Comparison of ENCODE assay signal across 11 cellular contexts in genomic region chr10:110841767-110842267, GRCh38. TPM values are rescaled to one million over a fixed set of nuclear protein-coding genes. Genes with fewer than 3 reads are reported as not detected.
A peak's percentile ranks its signal among the peaks of the same experiment; 100 is the strongest.
DNase-seq lines count a peak whose midpoint lies in the region; ATAC-seq and TF ChIP-seq lines count a peak whose summit lies in the region.
"Had no signal": no experiment of that assay in that cellular context is flagged by ENCODE, and none has a peak within 500 bp of the region (broad histone marks: within the 10 kb centered on the region; RNA-seq: fewer than 3 reads in every experiment).

No MANE protein-coding gene starts in this region.

- no peaks in the 10 kb centered on the region for H3K27me3 Mint-ChIP-seq in activated naive CD8-positive, alpha-beta T cell treated with anti-CD3 and anti-CD28 coated beads, Interleukin-2, amount 10 ng/mL, durations not matched to agents 7 days and 5 days
- peaks cover 12% of the 10 kb centered on the region for H3K27me3 Mint-ChIP-seq in endothelial cell (ENCODE audit: unreplicated experiment)

- intact Hi-C loops in testis (cut with DNase I; ENCODE audit: low total_unique reads), result no loop called here

- peaks cover 63% of the 10 kb centered on the region for H3K4me1 ChIP-seq in testis

- peaks cover 38% of the 10 kb centered on the region for H3K4me1 Mint-ChIP-seq in activated naive CD8-positive, alpha-beta T cell treated with anti-CD3 and anti-CD28 coated beads, Interleukin-2, amount 10 ng/mL, durations not matched to agents 7 days and 5 days
- peaks cover 20% of the 10 kb centered on the region for H3K4me1 Mint-ChIP-seq in endothelial cell (ENCODE audit: unreplicated experiment)

- POLR2A ChIA-PET in activated naive CD8-positive, alpha-beta T cell treated with anti-CD3 and anti-CD28 coated beads, Interleukin-2, amount 10 ng/mL, durations not matched to agents 7 days and 5 days (lab: Charles Lee), result interaction anchor here (0.6 to 3.4 kb wide), 5 partner anchors 18 to 49 kb away, joined by 3 to 21 read pairs (median 8); no protein-coding TSS in a partner anchor

- no peak for DNase-seq in activated naive CD8-positive, alpha-beta T cell treated with anti-CD3 and anti-CD28 coated beads, Interleukin-2, amount 10 ng/mL, durations not matched to agents 7 days and 5 days
- DNase-seq in NOMO-1 (lab: John Stamatoyannopoulos, UW; ENCODE audit: unreplicated experiment in 2 of 2) (no peak), endothelial cell (ENCODE audit: low spot score) (no peak), testis (no peak), KG1 (lab: John Stamatoyannopoulos, UW) (no peak)
- DNase-seq: activated T-cell treated with anti-CD3 and anti-CD28 coated beads, Interleukin-2, amount 50 U/mL, for 1 hour; NCI-H345 had no signal

- H3K36me3 ChIP-seq in testis (ENCODE audit: low read depth, missing control alignments), result no peaks in the 10 kb centered on the region
- H3K36me3 ChIP-seq: thoracic aorta had no signal

- WGBS in testis, 2 donors, result 87 to 95% methylated on average over 9 of the region's 9 CpGs

- H3K9me3 Mint-ChIP-seq in activated naive CD8-positive, alpha-beta T cell treated with anti-CD3 and anti-CD28 coated beads, Interleukin-2, amount 10 ng/mL, durations not matched to agents 7 days and 5 days, result peaks cover 1% of the 10 kb centered on the region
- no peaks in the 10 kb centered on the region for H3K9me3 Mint-ChIP-seq in endothelial cell (ENCODE audit: unreplicated experiment)

- no peaks in the 10 kb centered on the region for H3K27me3 ChIP-seq in testis

- ATAC-seq in GM19324 (IDR thresholded peaks at IDR 0.05; ENCODE audit: low FRiP score, unreplicated experiment) (peak; percentile 75), HG03039 (IDR thresholded peaks at IDR 0.05; ENCODE audit: unreplicated experiment) (peak; percentile 69)
- ATAC-seq in activated naive CD8-positive, alpha-beta T cell treated with anti-CD3 and anti-CD28 coated beads, Interleukin-2, amount 10 ng/mL, durations not matched to agents 7 days and 5 days (ENCODE audit: low read depth), result no peak

- H3K36me3 Mint-ChIP-seq in activated naive CD8-positive, alpha-beta T cell treated with anti-CD3 and anti-CD28 coated beads, Interleukin-2, amount 10 ng/mL, durations not matched to agents 7 days and 5 days, result no peaks in the 10 kb centered on the region
- no peaks in the 10 kb centered on the region for H3K36me3 Mint-ChIP-seq in endothelial cell (ENCODE audit: low read depth, unreplicated experiment)

- no peak overlapping the region for H3K4me3 Mint-ChIP-seq in activated naive CD8-positive, alpha-beta T cell treated with anti-CD3 and anti-CD28 coated beads, Interleukin-2, amount 10 ng/mL, durations not matched to agents 7 days and 5 days
- H3K4me3 Mint-ChIP-seq in endothelial cell (ENCODE audit: unreplicated experiment), result no peak overlapping the region

- TF ChIP-seq CTCF in GM12875 (IDR thresholded peaks at IDR 0.05; ENCODE audit: borderline replicate concordance, insufficient read depth, low read depth, low read length) (no peak), endothelial cell (IDR thresholded peaks at IDR 0.05; ENCODE audit: unreplicated experiment) (no peak), testis (IDR thresholded peaks at IDR 0.05) (no peak)

- H3K9me3 ChIP-seq in testis, result no peaks in the 10 kb centered on the region
- H3K9me3 ChIP-seq: thoracic aorta had no signal

- H3K4me3 ChIP-seq in GM12875 (ENCODE audit: low read depth, low read length), result peak overlapping the region; percentile 37
- H3K4me3 ChIP-seq in testis, result no peak overlapping the region
- H3K4me3 ChIP-seq: thoracic aorta had no signal

- H3K27ac ChIP-seq in testis, result no peak overlapping the region
- H3K27ac ChIP-seq: thoracic aorta had no signal

- no peak for TF ChIP-seq POLR2A in testis (IDR thresholded peaks at IDR 0.05)

- H3K27ac Mint-ChIP-seq in activated naive CD8-positive, alpha-beta T cell treated with anti-CD3 and anti-CD28 coated beads, Interleukin-2, amount 10 ng/mL, durations not matched to agents 7 days and 5 days, result peak overlapping the region; percentile 3
- no peak overlapping the region for H3K27ac Mint-ChIP-seq in endothelial cell (ENCODE audit: unreplicated experiment)

RNA-seq across cellular contexts. Expression of gene PDCD4, which starts 29.9 kb away (rescaled TPM):
- total RNA-seq in activated naive CD8-positive, alpha-beta T cell treated with anti-CD3 and anti-CD28 coated beads, Interleukin-2, amount 10 ng/mL, durations not matched to agents 7 days and 5 days, result 100 to 1,000 TPM; 236 to 237 TPM
- total RNA-seq in endothelial cell (ENCODE audit: unreplicated experiment) (50.4 TPM), testis (10 to 100 TPM; 64.0 to 71.1 TPM)
- 124 TPM for polyA plus RNA-seq in testis (ENCODE audit: insufficient read depth, low read depth, low replicate concordance)
